ENCODE assay signal across 31 cellular contexts in genomic region chr2:238865744-238866355, GRCh38. TPM values are rescaled to one million over a fixed set of nuclear protein-coding genes. Genes with fewer than 3 reads are reported as not detected.
DNase-seq lines count a peak whose midpoint lies in the region; ATAC-seq and TF ChIP-seq lines count a peak whose summit lies in the region.
"Had no signal": no experiment of that assay in that cellular context is flagged by ENCODE, and none has a peak within 500 bp of the region (broad histone marks: within the 10 kb centered on the region; RNA-seq: fewer than 3 reads in every experiment).

No MANE protein-coding gene starts in this region.

- H3K27ac Mint-ChIP-seq in type B pancreatic cell = no peak overlapping the region
- H3K27ac Mint-ChIP-seq: activated CD4-positive, alpha-beta T cell treated with anti-CD3 and anti-CD28 coated beads, Interleukin-2, amount 10 ng/mL, durations not matched to agents 24 days and 14 days; activated naive CD8-positive, alpha-beta T cell treated with anti-CD3 and anti-CD28 coated beads for 36 hours; activated T-cell treated with anti-CD3 and anti-CD28 coated beads, Interleukin-2, amount 50 U/mL, for 24 hours; CD14-positive monocyte; stimulated activated naive CD8-positive, alpha-beta T cell treated with anti-CD3 and anti-CD28 coated beads, Interleukin-15, Interleukin-2, amounts not matched to agents 100 ng/mL and 50 ng/mL, for 24 hours; T-cell; WTC11 had no signal

- peaks cover 14% of the 10 kb centered on the region for H3F3A ChIP-seq in SK-N-SH (replicated peaks; ENCODE audit: insufficient read depth)

- H3K36me3 ChIP-seq in SK-N-SH (replicated peaks in 1 of 2; ENCODE audit: control insufficient read depth in 1 of 2, insufficient read depth in 2 of 2, low read length in 1 of 2) (no peaks in the 10 kb centered on the region), ovary (no peaks in the 10 kb centered on the region)
- H3K36me3 ChIP-seq: heart right ventricle, right atrium auricular region, SJCRH30 had no signal

- H3K27me3 Mint-ChIP-seq in type B pancreatic cell = peaks cover 10% of the 10 kb centered on the region

- no peaks in the 10 kb centered on the region for H3K9me2 ChIP-seq in SK-N-SH

- TF ChIP-seq RAD21 in SK-N-SH (IDR thresholded peaks at IDR 0.05; ENCODE audit: low read length) = no peak

- H3K4me3 ChIP-seq in SK-N-SH (ENCODE audit: low read depth in 2 of 2, low read length in 1 of 2) (no peak overlapping the region), ovary (no peak overlapping the region)
- H3K4me3 ChIP-seq: heart right ventricle, K562, right atrium auricular region, SJCRH30 had no signal

- H3K4me1 ChIP-seq in SK-N-SH (ENCODE audit: control insufficient read depth in 1 of 2, insufficient read depth in 2 of 2, low read depth in 1 of 2, low read length in 1 of 2) = peaks cover 32 to 42% of the 10 kb centered on the region in 2 experiments; a peak in 3 of 4 replicates
- peaks cover 42% of the 10 kb centered on the region for H3K4me1 ChIP-seq in ovary (ENCODE audit: insufficient read depth)
- H3K4me1 ChIP-seq: parathyroid adenoma had no signal

- peaks cover 18% of the 10 kb centered on the region for H3K36me3 Mint-ChIP-seq in type B pancreatic cell
- H3K36me3 Mint-ChIP-seq: activated naive CD8-positive, alpha-beta T cell treated with anti-CD3 and anti-CD28 coated beads for 36 hours; CD14-positive monocyte; T-cell; WTC11 had no signal

- peaks cover 41% of the 10 kb centered on the region for H3K4me1 Mint-ChIP-seq in type B pancreatic cell (ENCODE audit: unreplicated experiment)
- H3K4me1 Mint-ChIP-seq: CD14-positive monocyte, T-cell had no signal

- TF ChIP-seq CTCF in SK-N-SH (IDR thresholded peaks at IDR 0.05) (no peak), ovary (IDR thresholded peaks at IDR 0.05) (no peak), type B pancreatic cell (conservative IDR thresholded peaks at IDR 0.05) (no peak)

- peak overlapping the region; percentile 70; the same call in 1 of the 2 replicates for H3K4me2 ChIP-seq in SK-N-SH

- 96% methylated on average over 13 of the region's 15 CpGs for WGBS in SK-N-SH (ENCODE audit: low lambda C conversion rate)
- 92 to 96% (median 94%) methylated on average over 15 of the region's 15 CpGs for WGBS in ovary, 3 donors

- POLR2A ChIA-PET in SK-N-SH (lab: Yijun Ruan, JAX) = no interaction called here

- no peak overlapping the region for H3K9ac ChIP-seq in SK-N-SH
- H3K9ac ChIP-seq: parathyroid adenoma had no signal

- no peak overlapping the region for H2AFZ ChIP-seq in SK-N-SH (ENCODE audit: low read depth)
- H2AFZ ChIP-seq: parathyroid adenoma had no signal

- CTCF ChIA-PET in SK-N-SH (lab: Yijun Ruan, JAX) = interaction anchor here (0.7 kb wide), 1 partner anchor 9 kb away, joined by 3 read pairs; no protein-coding TSS in a partner anchor

- H3K27ac ChIP-seq in SK-N-SH (ENCODE audit: low read depth in 2 of 2, low read length in 1 of 2) (0 out of 4 replicates have a peak overlapping the region, but pooled peaks of 1 of the 2 experiments have one; percentile 95), ovary (peak overlapping the region; percentile 36 to 82)
- H3K27ac ChIP-seq: 22Rv1, heart right ventricle, parathyroid adenoma, SJCRH30 had no signal

- no peaks in the 10 kb centered on the region for H3K27me3 ChIP-seq in SK-N-SH (ENCODE audit: insufficient read depth)
- no peaks in the 10 kb centered on the region for H3K27me3 ChIP-seq in ovary
- H3K27me3 ChIP-seq: heart right ventricle, right atrium auricular region, SJCRH30 had no signal

- intact Hi-C loops in ovary (cut with DNase I) = no loop called here

- no peak for TF ChIP-seq POLR2A in ovary (IDR thresholded peaks at IDR 0.05)

- H4K20me1 ChIP-seq in SK-N-SH (ENCODE audit: insufficient read depth) = no peaks in the 10 kb centered on the region

- peaks cover 16% of the 10 kb centered on the region for H3K79me2 ChIP-seq in SK-N-SH (ENCODE audit: insufficient read depth)
- H3K79me2 ChIP-seq: parathyroid adenoma had no signal

- H3K9me3 Mint-ChIP-seq in type B pancreatic cell = peaks cover 4% of the 10 kb centered on the region
- H3K9me3 Mint-ChIP-seq: activated naive CD8-positive, alpha-beta T cell treated with anti-CD3 and anti-CD28 coated beads for 36 hours; activated T-cell treated with anti-CD3 and anti-CD28 coated beads, Interleukin-2, amount 50 U/mL, for 24 hours; nephron progenitor cell; T-cell; WTC11 had no signal

- ATAC-seq in SK-N-SH treated with all-trans-retinoic acid at 6 μM for 48 hours (no peak), HG02623 (IDR thresholded peaks at IDR 0.05; ENCODE audit: unreplicated experiment) (no peak)
- ATAC-seq: esophagus mucosa, heart right ventricle, K562, T-cell, WTC11 had no signal

- no peak overlapping the region for H3K4me3 Mint-ChIP-seq in type B pancreatic cell
- H3K4me3 Mint-ChIP-seq: activated CD4-positive, alpha-beta T cell treated with anti-CD3 and anti-CD28 coated beads, Interleukin-2, amount 10 ng/mL, durations not matched to agents 24 days and 14 days; activated naive CD8-positive, alpha-beta T cell treated with anti-CD3 and anti-CD28 coated beads for 36 hours; activated T-cell treated with anti-CD3 and anti-CD28 coated beads, Interleukin-2, amount 50 U/mL, for 24 hours; CD14-positive monocyte; nephron progenitor cell; stimulated activated naive CD8-positive, alpha-beta T cell treated with anti-CD3 and anti-CD28 coated beads, Interleukin-15, Interleukin-2, amounts not matched to agents 100 ng/mL and 50 ng/mL, for 24 hours; T-cell; WTC11 had no signal

- TF ChIP-seq EP300 in SK-N-SH (IDR thresholded peaks at IDR 0.05; ENCODE audit: borderline replicate concordance in 1 of 2, low read depth in 1 of 2, low read length in 1 of 2) = no peak
- TF ChIP-seq EP300 in ovary (IDR thresholded peaks at IDR 0.05) = no peak

- DNase-seq in SK-N-SH (no peak), ecto neural progenitor cell (ENCODE audit: low spot score) (peak; percentile 44), ovary (peak in 1 of 5 donors; percentile 17), type B pancreatic cell (ENCODE audit: extremely low spot score, unreplicated experiment) (peak; percentile 22), CD1c-positive myeloid dendritic cell (ENCODE audit: extremely low spot score) (no peak), NAMALWA (ENCODE audit: low spot score) (no peak)
- DNase-seq: activated CD4-positive, alpha-beta T cell treated with anti-CD3 and anti-CD28 coated beads, Interleukin-2, amount 10 ng/mL, durations not matched to agents 24 days and 14 days; activated gamma-delta T cell; activated naive CD8-positive, alpha-beta T cell treated with anti-CD3 and anti-CD28 coated beads for 36 hours; activated T-cell treated with anti-CD3 and anti-CD28 coated beads, Interleukin-2, amount 50 U/mL, for 24 hours; central memory CD4-positive, alpha-beta T cell; cortex of kidney; DMS79 treated with DMSO at 0.1 percent for 48 hours; GDM1; heart right ventricle; NCI-H446 treated with DMSO at 0.1 percent for 48 hours; NCI-H774; nephron progenitor cell; T-cell had no signal

- H3K9me3 ChIP-seq in SK-N-SH (no peaks in the 10 kb centered on the region), ovary (no peaks in the 10 kb centered on the region)
- H3K9me3 ChIP-seq: heart right ventricle, right atrium auricular region had no signal

TF ChIP-seq in SK-N-SH, 30 proteins besides CTCF, POLR2A, EP300 and RAD21:
- TF ChIP-seq MXI1 (IDR thresholded peaks at IDR 0.05; ENCODE audit: low read depth, low read length) (no peak), RFX5 (IDR thresholded peaks at IDR 0.05; ENCODE audit: low read length) (no peak), MEF2A (IDR thresholded peaks at IDR 0.05; ENCODE audit: borderline replicate concordance, low read depth) (no peak), TCF12 (IDR thresholded peaks at IDR 0.05) (no peak), SMC3 (IDR thresholded peaks at IDR 0.05; ENCODE audit: low read depth, low read length) (no peak), TEAD4 (IDR thresholded peaks at IDR 0.05; ENCODE audit: borderline replicate concordance, insufficient read depth) (no peak)

TF ChIP-seq in SK-N-SH treated with all-trans-retinoic acid at 6 μM for 48 hours, 23 proteins besides CTCF, POLR2A, EP300 and RAD21 (continues in another document):
- no peak for TF ChIP-seq TCF4 (CRISPR knock-in tag; IDR thresholded peaks at IDR 0.05; ENCODE audit: borderline replicate concordance)
- TF ChIP-seq PATZ1 (CRISPR knock-in tag; IDR thresholded peaks at IDR 0.05; ENCODE audit: borderline replicate concordance) = no peak
- TF ChIP-seq ZNF8 (CRISPR knock-in tag; IDR thresholded peaks at IDR 0.05) = no peak
- no peak for TF ChIP-seq CSDC2 (CRISPR knock-in tag; IDR thresholded peaks at IDR 0.05)
- no peak for TF ChIP-seq TOX (CRISPR knock-in tag; IDR thresholded peaks at IDR 0.05; ENCODE audit: borderline replicate concordance)
- no peak for TF ChIP-seq OSR1 (CRISPR knock-in tag; IDR thresholded peaks at IDR 0.05)
- TF ChIP-seq SNAI2 (CRISPR knock-in tag; IDR thresholded peaks at IDR 0.05) = no peak
- no peak for TF ChIP-seq ZNF70 (CRISPR knock-in tag; IDR thresholded peaks at IDR 0.05)

RNA-seq across cellular contexts. Expression of gene TWIST2, which starts 18.0 kb away (rescaled TPM):
- polyA plus RNA-seq in SK-N-SH (2012; rRNA removed) (10.2 and 19.5 TPM in 2 replicates), ovary (10 to 100 TPM; 14.2 to 32.7 TPM)
- polyA plus RNA-seq in SK-N-SH (2012; cell fraction: cytosol; rRNA removed) = 11.9 and 18.3 TPM in 2 replicates
- polyA plus RNA-seq in SK-N-SH (2012; cell fraction: nucleus; rRNA removed) = 7.8 and 10.7 TPM in 2 replicates
- total RNA-seq in ovary (100 to 1,000 TPM in 1 of 7 donors, 10 to 100 TPM in 6; 17.8 to 104 (median 40.7) TPM), type B pancreatic cell (ENCODE audit: low replicate concordance) (0.95 and 27.3 TPM in 2 replicates)
- total RNA-seq: activated CD4-positive, alpha-beta T cell treated with anti-CD3 and anti-CD28 coated beads, Interleukin-2, amount 10 ng/mL, durations not matched to agents 24 days and 14 days; activated naive CD8-positive, alpha-beta T cell treated with anti-CD3 and anti-CD28 coated beads for 36 hours; frontal cortex; K562; SJCRH30; T-cell had no signal
- polyA plus RNA-seq: K562 had no signal

Comparison
In these comparisons a context has a peak if more than half of its experiments do, and no peak if none do; other contexts are left out.
1. DNase-seq: peak in ecto neural progenitor cell (single experiment) and type B pancreatic cell (single experiment); none in SK-N-SH (single experiment), CD1c-positive myeloid dendritic cell (single experiment) and NAMALWA (single experiment).